In the genomic region with DNA sequence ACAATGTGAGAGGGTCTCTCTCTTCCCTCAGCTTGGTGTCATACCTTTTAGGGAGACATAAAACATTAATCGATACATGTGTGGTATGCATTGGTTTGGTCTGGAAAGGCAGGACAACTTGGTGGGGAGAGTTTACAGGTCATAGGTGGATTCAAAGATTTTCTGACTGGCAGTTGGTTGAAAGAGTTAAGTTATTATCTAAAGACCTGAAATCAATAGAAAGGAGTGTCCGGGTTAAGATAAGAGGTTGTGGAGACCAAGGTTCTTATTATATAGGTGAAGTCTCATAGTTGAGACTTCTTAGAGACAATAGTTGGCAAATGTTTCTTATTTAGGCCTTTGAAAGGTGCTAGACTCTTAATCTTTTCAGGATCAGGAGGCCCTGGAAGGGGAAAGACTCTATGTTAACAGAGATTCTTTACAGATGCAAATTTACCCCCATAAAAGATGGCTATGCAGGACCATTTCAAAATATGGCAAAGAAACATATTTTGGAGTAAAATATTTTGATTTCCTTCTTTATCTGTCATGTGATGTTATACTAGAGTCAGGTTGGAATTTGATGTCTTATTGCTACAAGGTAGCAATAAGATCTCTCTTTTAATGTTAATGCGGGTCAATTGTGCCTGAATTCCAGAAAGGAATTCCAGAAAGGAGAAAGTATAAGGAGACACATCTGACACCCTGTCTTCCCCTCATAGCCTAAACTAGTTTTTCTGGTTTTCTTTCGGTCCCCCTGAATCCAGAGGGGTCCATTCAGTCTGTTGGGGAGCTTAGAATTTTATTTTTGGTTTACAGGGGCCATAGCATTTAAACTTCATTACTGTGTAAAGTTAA, we compare ENCODE assay signal across 14 cellular contexts.
"Had no signal": no experiment of that assay in that cellular context is flagged by ENCODE, and none has a peak within 500 bp of the region (broad histone marks: within the 10 kb centered on the region; RNA-seq: fewer than 3 reads in every experiment).

No MANE protein-coding gene starts in this region.

- H3K27ac Mint-ChIP-seq: activated naive CD8-positive, alpha-beta T cell; T-helper 17 cell had no signal

- DNase-seq: activated CD4-positive, CD25-positive, alpha-beta regulatory T cell; activated effector memory CD4-positive, alpha-beta T cell treated with Interleukin-2 at 50 U/mL for 16 hours; activated T-cell treated with anti-CD3 and anti-CD28 coated beads, Interleukin-2, amount 50 U/mL, for 1 hour; amygdala; cerebellar nuclear complex; dermis blood vessel endothelial cell; ovary; stomach; T-helper 17 cell had no signal

- H3K36me3 ChIP-seq: ovary, stomach, thoracic aorta had no signal

- H3K4me3 Mint-ChIP-seq: activated naive CD8-positive, alpha-beta T cell; neural crest cell; T-helper 17 cell had no signal

- H3K4me3 ChIP-seq: ovary, stomach, thoracic aorta had no signal

- H3K27me3 Mint-ChIP-seq: activated naive CD8-positive, alpha-beta T cell; T-helper 17 cell had no signal

- H3K9me3 ChIP-seq: ovary, stomach, thoracic aorta had no signal

- H3K27ac ChIP-seq: ovary, thoracic aorta had no signal

- H3K27me3 ChIP-seq: ovary, stomach had no signal

- ATAC-seq: esophagus mucosa, left lobe of liver, T-helper 17 cell had no signal
